ENCODE assay signal across 8 cellular contexts in the genomic region with DNA sequence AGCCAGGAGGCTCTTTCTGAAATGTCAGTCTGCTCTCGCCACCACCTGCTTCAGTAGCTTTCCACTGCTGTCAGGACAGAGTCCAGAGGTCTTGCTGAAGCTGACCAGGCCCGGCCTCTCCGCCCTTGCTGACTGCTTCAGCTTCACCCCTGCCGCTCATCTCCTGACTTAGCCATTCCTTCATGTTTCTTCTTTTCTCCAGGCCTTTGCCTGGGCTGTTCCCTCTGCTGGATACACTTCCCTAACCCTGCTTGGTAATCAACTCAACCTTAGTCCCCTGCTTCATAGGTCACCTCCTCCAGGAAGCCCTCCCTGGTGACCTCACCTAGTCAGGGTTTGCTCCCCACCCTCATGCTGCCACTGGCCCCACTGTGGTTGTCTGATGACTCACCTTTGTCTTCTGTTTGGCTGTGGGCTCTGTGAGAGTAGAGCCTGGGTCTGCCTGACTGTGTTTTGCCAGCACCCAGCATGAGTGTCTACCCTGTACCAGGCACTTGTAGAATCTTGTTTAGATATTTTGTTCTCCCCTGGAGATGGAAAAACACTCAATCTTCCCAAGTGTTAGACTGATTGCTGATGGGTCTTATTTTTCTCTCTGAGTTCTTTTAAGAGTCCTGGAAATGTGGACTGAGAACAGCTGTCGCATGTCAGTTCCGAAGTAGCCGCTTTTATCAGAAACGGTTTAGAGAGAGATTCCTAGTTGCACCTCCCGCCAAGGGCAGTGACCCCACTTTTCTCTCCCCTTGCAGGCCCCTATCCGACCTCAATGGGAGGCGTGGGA.
DNase-seq lines count a peak whose midpoint lies in the region; ATAC-seq lines count a peak whose summit lies in the region.

No MANE protein-coding gene starts in this region.

- no peak for ATAC-seq in GM21529 (IDR thresholded peaks at IDR 0.05; ENCODE audit: unreplicated experiment)
- ATAC-seq in HG02970 (IDR thresholded peaks at IDR 0.05; ENCODE audit: low FRiP score, unreplicated experiment) = no peak

- peak; percentile 65 for DNase-seq in NK-92 treated with Interleukin-12 subunit alpha and Interleukin-12 subunit beta, amount 100 ng/mL, for 24 hours (lab: John Stamatoyannopoulos, UW)
- DNase-seq in NK-92 (lab: John Stamatoyannopoulos, UW; ENCODE audit: unreplicated experiment) (no peak), iris pigment epithelial cell (ENCODE audit: low read depth) (peak; percentile 85), superior temporal gyrus (ENCODE audit: extremely low spot score) (no peak)
- peak; percentile 75 for DNase-seq in activated effector memory CD4-positive, alpha-beta T cell treated with anti-CD3 and anti-CD28 coated beads, Interleukin-2, amount 50 U/mL, for 16 hours
- DNase-seq in stimulated activated CD4-positive, alpha-beta T cell treated with anti-CD3 and anti-CD28 coated beads, TNF-alpha, amount 100 ng/mL, for 48 hours (ENCODE audit: low read depth in 3 of 3) = peak; percentile 15 to 43 (median 42)

Comparison
In these comparisons a context has a peak if more than half of its experiments do, and no peak if none do; other contexts are left out.
1. DNase-seq: peak in NK-92 treated with Interleukin-12 subunit alpha and Interleukin-12 subunit beta, amount 100 ng/mL, for 24 hours (single experiment), activated effector memory CD4-positive, alpha-beta T cell treated with anti-CD3 and anti-CD28 coated beads, Interleukin-2, amount 50 U/mL, for 16 hours (single experiment), iris pigment epithelial cell (single experiment) and stimulated activated CD4-positive, alpha-beta T cell treated with anti-CD3 and anti-CD28 coated beads, TNF-alpha, amount 100 ng/mL, for 48 hours (3 of 3); none in NK-92 (single experiment) and superior temporal gyrus (single experiment).